In the genomic region with DNA sequence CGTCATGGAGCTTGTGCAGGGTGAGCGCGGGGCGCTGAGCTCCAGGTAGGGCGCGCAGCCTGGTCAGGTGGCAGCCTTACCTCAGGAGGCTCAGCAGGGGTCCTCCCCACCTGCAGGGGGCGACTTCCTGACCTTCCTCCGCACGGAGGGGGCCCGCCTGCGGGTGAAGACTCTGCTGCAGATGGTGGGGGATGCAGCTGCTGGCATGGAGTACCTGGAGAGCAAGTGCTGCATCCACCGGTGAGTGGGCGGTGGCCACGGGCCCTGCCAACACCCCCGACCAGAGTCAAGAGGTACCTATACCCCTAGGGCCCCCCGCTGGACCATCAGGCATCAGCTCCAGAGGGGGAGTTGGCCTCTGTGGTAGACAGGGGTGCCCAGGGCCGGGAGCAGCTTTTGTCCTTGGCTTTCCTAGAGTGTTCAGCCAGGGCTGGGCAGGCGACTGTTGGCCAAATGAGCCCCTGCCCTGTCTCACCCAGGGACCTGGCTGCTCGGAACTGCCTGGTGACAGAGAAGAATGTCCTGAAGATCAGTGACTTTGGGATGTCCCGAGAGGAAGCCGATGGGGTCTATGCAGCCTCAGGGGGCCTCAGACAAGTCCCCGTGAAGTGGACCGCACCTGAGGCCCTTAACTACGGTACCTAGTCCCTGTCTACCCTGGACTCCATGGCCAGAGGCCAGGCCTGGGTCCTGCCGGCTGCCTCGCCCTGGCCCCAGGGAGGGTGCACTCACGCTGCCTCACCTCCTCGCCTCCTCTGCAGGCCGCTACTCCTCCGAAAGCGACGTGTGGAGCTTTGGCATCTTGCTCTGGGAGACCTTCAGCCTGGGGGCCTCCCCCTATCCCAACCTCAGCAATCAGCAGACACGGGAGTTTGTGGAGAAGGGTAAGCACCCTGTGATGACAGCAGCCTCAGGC, we compare ENCODE assay signal across 11 cellular contexts. TPM values are rescaled to one million over a fixed set of nuclear protein-coding genes. Genes with fewer than 3 reads are reported as not detected.
DNase-seq lines count a peak whose midpoint lies in the region; FAIRE-seq and TF ChIP-seq lines count a peak whose summit lies in the region.
"Had no signal": no experiment of that assay in that cellular context is flagged by ENCODE, and none has a peak within 500 bp of the region (broad histone marks: within the 10 kb centered on the region; RNA-seq: fewer than 3 reads in every experiment).

No MANE protein-coding gene starts in this region.

- H3K9me3 ChIP-seq in kidney (ENCODE audit: control insufficient read depth in 1 of 2, low read length in 2 of 2) = no peaks in the 10 kb centered on the region

- no peak for FAIRE-seq in kidney (lab: Jason Lieb, UNC)

- H3K9me3 Mint-ChIP-seq in type B pancreatic cell = no peaks in the 10 kb centered on the region

- peak; percentile 12 for DNase-seq in NCI-H146 treated with DMSO at 0.1 percent for 48 hours (lab: John Stamatoyannopoulos, UW; ENCODE audit: unreplicated experiment)
- DNase-seq in kidney = peak; percentile 75
- no peak for DNase-seq in 8988T
- no peak for DNase-seq in NCI-H2107 (lab: John Stamatoyannopoulos, UW)
- no peak for DNase-seq in type B pancreatic cell (ENCODE audit: extremely low spot score, unreplicated experiment)
- DNase-seq: DMS79 treated with DMSO at 0.1 percent for 48 hours; glutamatergic neuron; KG1; NCI-H2227 treated with DMSO at 0.1 percent for 48 hours; stimulated activated CD4-positive, alpha-beta T cell treated with anti-CD3 and anti-CD28 coated beads, Interleukin-1b, Interleukin-23, amount 100 ng/mL, for 48 hours had no signal

- H3K36me3 Mint-ChIP-seq in type B pancreatic cell = no peaks in the 10 kb centered on the region

- H3K4me1 Mint-ChIP-seq in type B pancreatic cell (ENCODE audit: unreplicated experiment) = no peaks in the 10 kb centered on the region

- H3K9ac ChIP-seq in kidney (ENCODE audit: low read length in 2 of 2) = no peak overlapping the region

- no peak overlapping the region for H3K4me3 Mint-ChIP-seq in type B pancreatic cell

- TF ChIP-seq CTCF in GM12873 (IDR thresholded peaks at IDR 0.05; ENCODE audit: insufficient read depth, low read depth, low read length, missing control alignments) (peak; percentile 29), kidney (IDR thresholded peaks at IDR 0.05; ENCODE audit: borderline replicate concordance, extremely low read depth, insufficient read depth) (no peak), type B pancreatic cell (conservative IDR thresholded peaks at IDR 0.05) (no peak)

- no peaks in the 10 kb centered on the region for H3K4me1 ChIP-seq in kidney (ENCODE audit: control insufficient read depth in 1 of 2, insufficient read depth in 1 of 2, low read depth in 1 of 2, low read length in 2 of 2)

- intact Hi-C loops in kidney (cut with DNase I) = no loop called here

- no peaks in the 10 kb centered on the region for H3K27me3 Mint-ChIP-seq in type B pancreatic cell

- no peak overlapping the region for H3K4me3 ChIP-seq in kidney (ENCODE audit: low read length in 2 of 2)

- no peak overlapping the region for H3K27ac ChIP-seq in kidney (ENCODE audit: low read depth in 2 of 2, low read length in 2 of 2)

- no peak overlapping the region for H3K27ac Mint-ChIP-seq in type B pancreatic cell

- peaks cover 4% of the 10 kb centered on the region in 2 donors for H3K36me3 ChIP-seq in kidney (ENCODE audit: control insufficient read depth in 1 of 2, insufficient read depth in 2 of 2, low read length in 2 of 2)

RNA-seq across cellular contexts. Expression of a gene that starts 9.1 kb away (rescaled TPM):
- total RNA-seq in kidney (33.5 TPM), type B pancreatic cell (ENCODE audit: low replicate concordance) (3.1 TPM in 2 replicates)
- 9.3 TPM for polyA plus RNA-seq in kidney (ENCODE audit: insufficient read depth, low read depth, low replicate concordance)

RNA-seq across cellular contexts. Expression of a gene that starts 9.7 kb away (rescaled TPM):
- 56.3 TPM for total RNA-seq in kidney
- 11.4 TPM for polyA plus RNA-seq in kidney (ENCODE audit: insufficient read depth, low read depth, low replicate concordance)
- total RNA-seq in type B pancreatic cell (ENCODE audit: low replicate concordance) = 43.0 and 60.2 TPM in 2 replicates

RNA-seq across cellular contexts. Expression of a gene that starts 25.0 kb away (rescaled TPM):
- total RNA-seq in kidney = 75.9 TPM
- polyA plus RNA-seq in kidney (ENCODE audit: insufficient read depth, low read depth, low replicate concordance) = 36.4 TPM
- 37.7 and 62.1 TPM in 2 replicates for total RNA-seq in type B pancreatic cell (ENCODE audit: low replicate concordance)

RNA-seq across cellular contexts. Expression of a gene that starts 38.9 kb away (rescaled TPM):
- 15.5 TPM for total RNA-seq in kidney
- polyA plus RNA-seq in kidney (ENCODE audit: insufficient read depth, low read depth, low replicate concordance) = 47.3 TPM
- 16.8 and 18.9 TPM in 2 replicates for total RNA-seq in type B pancreatic cell (ENCODE audit: low replicate concordance)

RNA-seq across cellular contexts. Expression of a gene that starts 41.7 kb away (rescaled TPM):
- total RNA-seq in kidney (62.8 TPM), type B pancreatic cell (ENCODE audit: low replicate concordance) (78.9 and 80.2 TPM in 2 replicates)
- 48.9 TPM for polyA plus RNA-seq in kidney (ENCODE audit: insufficient read depth, low read depth, low replicate concordance)

Comparison
In these comparisons a context has a peak if more than half of its experiments do, and no peak if none do; other contexts are left out.
1. DNase-seq: peak in NCI-H146 treated with DMSO at 0.1 percent for 48 hours (single experiment) and kidney (single experiment); none in 8988T (single experiment), NCI-H2107 (single experiment) and type B pancreatic cell (single experiment).